1 cellular context compared by ENCODE assay signal in the genomic region with DNA sequence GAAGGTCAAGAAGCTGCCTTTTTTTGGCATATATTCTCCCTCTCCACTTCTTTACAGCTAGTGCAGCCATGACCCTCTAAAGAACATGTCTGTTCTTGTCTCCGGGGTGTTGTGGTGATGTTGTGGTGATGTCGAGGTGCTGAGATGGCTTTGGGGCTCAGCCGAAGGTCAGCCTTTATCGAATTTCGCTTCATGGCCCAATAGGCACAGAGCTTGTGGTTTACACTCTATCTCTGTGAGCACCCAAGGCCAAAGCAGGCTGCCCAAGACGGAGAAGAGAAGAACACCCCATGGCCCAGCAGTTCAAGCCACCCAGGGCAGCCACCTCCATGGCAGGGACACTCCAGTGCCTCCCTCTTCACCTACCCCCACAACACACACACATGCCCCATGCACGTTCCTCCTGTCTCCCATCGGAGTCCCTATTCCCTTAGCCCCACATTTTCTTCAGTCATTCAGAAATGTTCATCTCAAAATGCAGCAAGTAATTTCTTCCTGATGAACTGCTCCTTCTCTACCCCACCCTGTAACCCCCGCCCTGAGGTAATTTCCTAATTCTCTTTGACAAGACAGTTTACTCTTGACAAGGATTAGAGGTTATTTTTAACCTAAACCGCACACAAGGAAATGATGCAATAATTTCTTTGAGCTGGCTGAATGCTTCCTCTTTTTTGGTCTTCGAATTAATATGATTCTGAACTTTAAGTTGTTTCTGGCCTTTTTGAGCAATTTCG.
A peak's percentile ranks its signal among the peaks of the same experiment; 100 is the strongest.
TF ChIP-seq lines count a peak whose summit lies in the region.

No MANE protein-coding gene starts in this region.

TF ChIP-seq in K562, 482 proteins besides CTCF, POLR2A, EP300 and RAD21 (continued from another document):
- peak; percentile 73 for TF ChIP-seq ETV1 (tag; conservative IDR thresholded peaks at IDR 0.05; ENCODE audit: low read depth)
- TF ChIP-seq MAZ (CRISPR knock-in tag; conservative IDR thresholded peaks at IDR 0.05 in 1 of 2, IDR thresholded peaks at IDR 0.05 in 1 of 2): peak; percentile 25 to 77; a peak in 2 of 4 replicates
- TF ChIP-seq SETDB1 (IDR thresholded peaks at IDR 0.05; ENCODE audit: low read length): no peak
- TF ChIP-seq ZBTB8A (IDR thresholded peaks at IDR 0.05; ENCODE audit: partially characterized antibody): no peak
- peak; percentile 81 for TF ChIP-seq VEZF1 (CRISPR knock-in tag; IDR thresholded peaks at IDR 0.05)
